ENCODE assay signal across 9 cellular contexts in the genomic region with DNA sequence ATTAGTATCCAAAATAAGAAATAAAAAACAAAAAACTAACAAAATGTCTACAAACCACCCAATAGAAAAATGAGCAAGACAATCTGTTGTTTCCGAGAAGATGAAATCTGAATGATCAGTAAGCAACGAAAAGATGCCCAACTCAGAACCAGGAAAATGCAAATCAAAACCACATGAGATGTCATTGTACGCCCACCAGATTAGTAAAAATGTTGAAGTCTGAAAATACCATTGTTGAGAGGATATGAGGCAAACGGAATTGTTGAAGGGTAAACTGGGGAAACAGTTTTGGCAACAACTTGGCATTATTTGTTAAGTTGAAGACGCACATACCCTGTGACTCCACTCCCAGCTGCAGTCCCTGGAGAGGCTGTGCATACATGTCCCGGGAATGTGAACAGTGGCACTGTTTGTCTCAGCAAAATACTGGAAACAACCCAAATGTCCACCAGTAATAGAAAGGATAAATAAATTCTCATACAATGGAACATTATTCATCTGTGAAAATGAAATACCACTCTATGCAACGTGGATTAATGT. TPM values are rescaled to one million over a fixed set of nuclear protein-coding genes. Genes with fewer than 3 reads are reported as not detected.
DNase-seq lines count a peak whose midpoint lies in the region; FAIRE-seq and TF ChIP-seq lines count a peak whose summit lies in the region.
"Had no signal": no experiment of that assay in that cellular context is flagged by ENCODE, and none has a peak within 500 bp of the region (broad histone marks: within the 10 kb centered on the region; RNA-seq: fewer than 3 reads in every experiment).

No MANE protein-coding gene starts in this region.

- intact Hi-C loops in thyroid gland (cut with DNase I): no loop called here
- intact Hi-C loops in prostate gland (cut with DNase I): no loop called here

- peak overlapping the region; percentile 80 for H3K27ac Mint-ChIP-seq in activated CD4-positive, alpha-beta memory T cell treated with anti-CD3 and anti-CD28 coated beads, Interleukin-2, amount 10 ng/mL, durations not matched to agents 7 days and 5 days

- peak overlapping the region; percentile 64 for H3K4me3 Mint-ChIP-seq in activated CD4-positive, alpha-beta memory T cell treated with anti-CD3 and anti-CD28 coated beads, Interleukin-2, amount 10 ng/mL, durations not matched to agents 7 days and 5 days

- H3K9me3 Mint-ChIP-seq in activated CD4-positive, alpha-beta memory T cell treated with anti-CD3 and anti-CD28 coated beads, Interleukin-2, amount 10 ng/mL, durations not matched to agents 7 days and 5 days: no peaks in the 10 kb centered on the region

- CTCF ChIA-PET in activated CD4-positive, alpha-beta memory T cell treated with anti-CD3 and anti-CD28 coated beads, Interleukin-2, amount 10 ng/mL, durations not matched to agents 7 days and 5 days (lab: Charles Lee): interaction anchor here (1.3 kb wide), 1 partner anchor 11 kb away, joined by 5 read pairs; the partner anchor contains the start of gene ZBTB17

- H3K27me3 Mint-ChIP-seq in activated CD4-positive, alpha-beta memory T cell treated with anti-CD3 and anti-CD28 coated beads, Interleukin-2, amount 10 ng/mL, durations not matched to agents 7 days and 5 days: no peaks in the 10 kb centered on the region

- H3K27ac ChIP-seq in skeletal muscle tissue (ENCODE audit: low read depth, low read length) (peak overlapping the region; percentile 15), thyroid gland (peak overlapping the region in 1 of 3 donors; percentile 7), prostate gland (peak overlapping the region in 1 of 2 donors; percentile 13)

- H3K36me3 ChIP-seq in skeletal muscle tissue (ENCODE audit: control insufficient read depth in 3 of 3, insufficient read depth in 3 of 3, low read length in 3 of 3) (peaks cover 5 to 11% (median 5%) of the 10 kb centered on the region in 3 donors), thyroid gland (peaks cover 0 to 3% of the 10 kb centered on the region in 2 donors), prostate gland (no peaks in the 10 kb centered on the region)

- peaks cover 48% of the 10 kb centered on the region for H3K36me3 Mint-ChIP-seq in activated CD4-positive, alpha-beta memory T cell treated with anti-CD3 and anti-CD28 coated beads, Interleukin-2, amount 10 ng/mL, durations not matched to agents 7 days and 5 days (ENCODE audit: low read depth)

- no peak for DNase-seq in GM12892 (ENCODE audit: insufficient read length)
- DNase-seq in activated CD4-positive, alpha-beta memory T cell treated with anti-CD3 and anti-CD28 coated beads, Interleukin-2, amount 10 ng/mL, durations not matched to agents 7 days and 5 days: no peak
- peak; percentile 70 for DNase-seq in foreskin fibroblast
- DNase-seq in NCI-H1436 treated with DMSO at 0.1 percent for 48 hours (lab: John Stamatoyannopoulos, UW): no peak
- no peak for DNase-seq in thyroid gland
- DNase-seq in NCI-H446 treated with DMSO at 0.1 percent for 48 hours (lab: John Stamatoyannopoulos, UW): no peak
- no peak for DNase-seq in prostate gland (ENCODE audit: low spot score)
- DNase-seq: kidney glomerular epithelial cell had no signal

- no peak overlapping the region for H3K9ac ChIP-seq in skeletal muscle tissue (ENCODE audit: low read depth in 1 of 3, low read length in 3 of 3)

- peak; percentile 80 for FAIRE-seq in GM12892 (lab: Jason Lieb, UNC)

- TF ChIP-seq POLR2A in GM12892 (IDR thresholded peaks at IDR 0.05; ENCODE audit: low read depth, low read length): no peak
- TF ChIP-seq POLR2A in thyroid gland (IDR thresholded peaks at IDR 0.05): no peak
- TF ChIP-seq POLR2A in prostate gland (IDR thresholded peaks at IDR 0.05): no peak

- H3K27me3 ChIP-seq in skeletal muscle tissue (ENCODE audit: control insufficient read depth in 3 of 3, insufficient read depth in 3 of 3, low read length in 3 of 3) (no peaks in the 10 kb centered on the region), thyroid gland (no peaks in the 10 kb centered on the region), prostate gland (replicated peaks; ENCODE audit: insufficient read depth) (no peaks in the 10 kb centered on the region)

- TF ChIP-seq CTCF in foreskin fibroblast (IDR thresholded peaks at IDR 0.05; ENCODE audit: low read depth, low read length): no peak
- no peak for TF ChIP-seq CTCF in thyroid gland (IDR thresholded peaks at IDR 0.05)
- no peak for TF ChIP-seq CTCF in prostate gland (IDR thresholded peaks at IDR 0.05)

- no peaks in the 10 kb centered on the region for H3K9me3 ChIP-seq in skeletal muscle tissue (ENCODE audit: control insufficient read depth in 3 of 3, low read length in 3 of 3)
- H3K9me3 ChIP-seq in thyroid gland: no peaks in the 10 kb centered on the region
- H3K9me3 ChIP-seq in prostate gland: no peaks in the 10 kb centered on the region

- no peak overlapping the region for H3K4me3 ChIP-seq in foreskin fibroblast (ENCODE audit: low read depth in 1 of 2, low read length in 2 of 2)
- no peak overlapping the region for H3K4me3 ChIP-seq in skeletal muscle tissue (ENCODE audit: low read length in 3 of 3)
- H3K4me3 ChIP-seq in thyroid gland (replicated peaks in 1 of 3): no peak overlapping the region
- H3K4me3 ChIP-seq in prostate gland: no peak overlapping the region

- WGBS in thyroid gland, 2 donors: 64 to 68% methylated on average over 7 of the region's 7 CpGs
- 54% methylated on average over 7 of the region's 7 CpGs for WGBS in prostate gland

- POLR2A ChIA-PET in activated CD4-positive, alpha-beta memory T cell treated with anti-CD3 and anti-CD28 coated beads, Interleukin-2, amount 10 ng/mL, durations not matched to agents 7 days and 5 days (lab: Charles Lee): interaction anchor here (1.1 to 3.5 kb wide), 4 partner anchors 8 to 132 kb away, joined by 3 to 41 read pairs (median 18); partner anchors contain the start of gene ZBTB17

- H3K4me1 Mint-ChIP-seq in activated CD4-positive, alpha-beta memory T cell treated with anti-CD3 and anti-CD28 coated beads, Interleukin-2, amount 10 ng/mL, durations not matched to agents 7 days and 5 days: peaks cover 58% of the 10 kb centered on the region

- H3K4me1 ChIP-seq in skeletal muscle tissue (ENCODE audit: control insufficient read depth in 3 of 3, insufficient read depth in 3 of 3, low read length in 3 of 3): peaks cover 12% of the 10 kb centered on the region in 3 donors
- H3K4me1 ChIP-seq in thyroid gland: peaks cover 0 to 3% of the 10 kb centered on the region in 2 donors
- H3K4me1 ChIP-seq in prostate gland (replicated peaks): no peaks in the 10 kb centered on the region

RNA-seq across cellular contexts. Expression of gene ZBTB17, which starts 10.6 kb away (rescaled TPM):
- 12.6 TPM for polyA plus RNA-seq in GM12892 (2012; ENCODE audit: missing spikeins)
- total RNA-seq in activated CD4-positive, alpha-beta memory T cell treated with anti-CD3 and anti-CD28 coated beads, Interleukin-2, amount 10 ng/mL, durations not matched to agents 7 days and 5 days: 10 to 100 TPM; 43.8 to 48.0 TPM
- total RNA-seq in skeletal muscle tissue (23.5 TPM), thyroid gland (10 to 100 TPM; 31.4 to 52.1 (median 36.1) TPM), prostate gland (10 to 100 TPM; 28.2 to 50.8 TPM)

RNA-seq across cellular contexts. Expression of gene SRARP, which starts 38.7 kb away (rescaled TPM):
- polyA plus RNA-seq in GM12892 (2012; ENCODE audit: missing spikeins): not detected
- not detected for total RNA-seq in activated CD4-positive, alpha-beta memory T cell treated with anti-CD3 and anti-CD28 coated beads, Interleukin-2, amount 10 ng/mL, durations not matched to agents 7 days and 5 days
- not detected for total RNA-seq in skeletal muscle tissue
- total RNA-seq in thyroid gland: under 1 TPM in 2 of 4 donors, not detected in 2; 0.11 to 0.63 TPM
- 1 to 10 TPM in 1 of 2 donors, not detected in 1; 2.7 TPM for total RNA-seq in prostate gland

RNA-seq across cellular contexts. Expression of gene HSPB7, which starts 52.5 kb away (rescaled TPM):
- 0.34 TPM for polyA plus RNA-seq in GM12892 (2012; ENCODE audit: missing spikeins)
- total RNA-seq in activated CD4-positive, alpha-beta memory T cell treated with anti-CD3 and anti-CD28 coated beads, Interleukin-2, amount 10 ng/mL, durations not matched to agents 7 days and 5 days: not detected
- total RNA-seq in skeletal muscle tissue (5.7 TPM), thyroid gland (1 to 10 TPM in 3 of 4 donors, under 1 TPM in 1; 0.81 to 9.0 (median 2.9) TPM), prostate gland (10 to 100 TPM; 11.4 to 20.4 TPM)

RNA-seq across cellular contexts. Expression of gene CLCNKA, which starts 56.5 kb away (rescaled TPM):
- polyA plus RNA-seq in GM12892 (2012; ENCODE audit: missing spikeins): 0.34 TPM
- under 1 TPM; 0.13 to 0.20 TPM for total RNA-seq in activated CD4-positive, alpha-beta memory T cell treated with anti-CD3 and anti-CD28 coated beads, Interleukin-2, amount 10 ng/mL, durations not matched to agents 7 days and 5 days
- total RNA-seq in skeletal muscle tissue: under 0.01 TPM
- 10 to 100 TPM in 2 of 4 donors, 1 to 10 TPM in 2; 3.9 to 27.1 (median 16.1) TPM for total RNA-seq in thyroid gland
- total RNA-seq in prostate gland: 1 to 10 TPM in 1 of 2 donors, under 1 TPM in 1; 0.41 to 2.1 TPM

Comparison
In these comparisons a context has a peak if more than half of its experiments do, and no peak if none do; other contexts are left out.
1. DNase-seq: peak in foreskin fibroblast (2 of 2); none in GM12892 (single experiment), activated CD4-positive, alpha-beta memory T cell treated with anti-CD3 and anti-CD28 coated beads, Interleukin-2, amount 10 ng/mL, durations not matched to agents 7 days and 5 days (single experiment), NCI-H1436 treated with DMSO at 0.1 percent for 48 hours (single experiment), thyroid gland (0 of 2), NCI-H446 treated with DMSO at 0.1 percent for 48 hours (single experiment) and prostate gland (single experiment).